8 cellular contexts compared by ENCODE assay signal in genomic region chr12:2944401-2945047, GRCh38. TPM values are rescaled to one million over a fixed set of nuclear protein-coding genes. Genes with fewer than 3 reads are reported as not detected.
DNase-seq lines count a peak whose midpoint lies in the region; ATAC-seq and TF ChIP-seq lines count a peak whose summit lies in the region.

No MANE protein-coding gene starts in this region.

- intact Hi-C loops in heart right ventricle (cut with DNase I), result loop anchor here in 7 of 10 donors (5.0 to 10.0 kb wide), 5 partner anchors 52 to 90 kb away; partner anchors contain the start of genes TEX52 (in 1 of the 7) and TULP3 (in 1 of the 7)
- intact Hi-C loops in sciatic nerve (cut with DNase I), result no loop called here

- H2AFZ ChIP-seq in H9 (ENCODE audit: low read length), result no peak overlapping the region

- H4K91ac ChIP-seq in H9 (ENCODE audit: insufficient read length, low read depth, low read length), result no peak overlapping the region

- no peak overlapping the region for H2BK5ac ChIP-seq in H9 (ENCODE audit: insufficient read length, low read length)

- H3K36me3 Mint-ChIP-seq in H9 (ENCODE audit: insufficient read depth in 1 of 3, low read depth in 3 of 3), result peaks cover 0 to 11% (median 10%) of the 10 kb centered on the region in 3 experiments; a peak in 5 of 7 replicates
- no peaks in the 10 kb centered on the region for H3K36me3 Mint-ChIP-seq in activated naive CD4-positive, alpha-beta T cell treated with anti-CD3 and anti-CD28 coated beads, Interleukin-2, amount 50 U/mL, for 72 hours

- H3K4me3 Mint-ChIP-seq in H9, result no peak overlapping the region

- TF ChIP-seq CTCF in AG09309 (IDR thresholded peaks at IDR 0.05; ENCODE audit: control insufficient read depth, insufficient read depth, low read depth, low read length, missing control alignments) (peak; percentile 77), H9 (conservative IDR thresholded peaks at IDR 0.05) (peak; percentile 93), RWPE2 (IDR thresholded peaks at IDR 0.05; ENCODE audit: poor library complexity, severe bottlenecking) (peak; percentile 88), heart right ventricle (IDR thresholded peaks at IDR 0.05) (peak; percentile 47 to 78 (median 68))

- no peak overlapping the region for H3K23ac ChIP-seq in H9 (ENCODE audit: insufficient read length, low read depth, low read length)

- ATAC-seq in RWPE2 (ENCODE audit: low read depth) (peak; percentile 71), heart right ventricle (peak; percentile 47 to 91 (median 70)), sciatic nerve (peak; percentile 39), HG02623 (IDR thresholded peaks at IDR 0.05; ENCODE audit: unreplicated experiment) (no peak), GM21360 (IDR thresholded peaks at IDR 0.05; ENCODE audit: unreplicated experiment) (no peak)
- peak; percentile 85 to 87 for ATAC-seq in activated naive CD4-positive, alpha-beta T cell treated with anti-CD3 and anti-CD28 coated beads, Interleukin-2, amount 50 U/mL, for 72 hours

- DNase-seq in AG09309 (ENCODE audit: low read depth), result no peak
- peak; percentile 94 for DNase-seq in H9
- no peak for DNase-seq in RWPE2 (ENCODE audit: low spot score)
- peak; percentile 59 to 75 for DNase-seq in activated naive CD4-positive, alpha-beta T cell treated with anti-CD3 and anti-CD28 coated beads, Interleukin-2, amount 50 U/mL, for 72 hours (ENCODE audit: low spot score in 2 of 2)
- DNase-seq in heart right ventricle, result peak; percentile 27 to 38
- peak; percentile 67 for DNase-seq in sciatic nerve (ENCODE audit: low spot score)

- H3K79me2 ChIP-seq in H9 (ENCODE audit: insufficient read depth, low read length), result no peaks in the 10 kb centered on the region

- H3K23me2 ChIP-seq in H9 (ENCODE audit: insufficient read length, low read depth, low read length, poor library complexity, severe bottlenecking), result no peaks in the 10 kb centered on the region

- no CpG with 5 or more reads among the region's 24 CpGs for WGBS in H9 (ENCODE audit: extremely low coverage, insufficient read length, low lambda C conversion rate)
- WGBS in heart right ventricle, 2 donors, result 29% methylated on average over 24 of the region's 24 CpGs

- no peaks in the 10 kb centered on the region for H4K20me1 ChIP-seq in H9 (ENCODE audit: control insufficient read depth, insufficient read depth, insufficient read length)

- H4K8ac ChIP-seq in H9 (replicated peaks; ENCODE audit: insufficient read length, low read depth, low read length), result no peak overlapping the region

- no peaks in the 10 kb centered on the region for H3K79me1 ChIP-seq in H9 (ENCODE audit: insufficient read depth, low read depth, low read length, poor library complexity, severe bottlenecking)

- H3K9me3 ChIP-seq in H9 (ENCODE audit: control insufficient read depth, low read depth, low read length) (no peaks in the 10 kb centered on the region), RWPE2 (ENCODE audit: severe bottlenecking) (no peaks in the 10 kb centered on the region), heart right ventricle (no peaks in the 10 kb centered on the region)

- H3K4me2 ChIP-seq in H9 (ENCODE audit: insufficient read depth, insufficient read length, low read length), result no peak overlapping the region

- no peak overlapping the region for H4K5ac ChIP-seq in H9 (ENCODE audit: insufficient read length, low read depth, low read length)

- H3K27ac Mint-ChIP-seq in H9, result no peak overlapping the region; a peak in 1 of 7 replicates
- no peak overlapping the region for H3K27ac Mint-ChIP-seq in activated naive CD4-positive, alpha-beta T cell treated with anti-CD3 and anti-CD28 coated beads, Interleukin-2, amount 50 U/mL, for 72 hours

- H3K36me3 ChIP-seq in RWPE2 (ENCODE audit: low read depth) (0 out of 2 replicates have a peak, but pooled peaks cover 4% of the 10 kb centered on the region), heart right ventricle (peaks cover 0 to 24% (median 0%) of the 10 kb centered on the region in 9 donors)

- no peak overlapping the region for H3T11ph ChIP-seq in H9 (ENCODE audit: low read length)

- peaks cover 4 to 9% of the 10 kb centered on the region in 2 experiments; a peak in 2 of 4 replicates for H3K4me1 Mint-ChIP-seq in H9

- H2BK15ac ChIP-seq in H9 (ENCODE audit: low read depth, low read length), result no peak overlapping the region

- no peak overlapping the region for H2BK120ac ChIP-seq in H9 (ENCODE audit: low read depth, low read length, poor library complexity, severe bottlenecking)

- H3K56ac ChIP-seq in H9 (ENCODE audit: insufficient read length, low read depth, low read length), result no peak overlapping the region

- H3K27me3 Mint-ChIP-seq in H9 (ENCODE audit: low read depth), result peaks cover 4% of the 10 kb centered on the region

- H2AK5ac ChIP-seq in H9 (ENCODE audit: insufficient read length, low read length), result no peak overlapping the region

- H3K4ac ChIP-seq in H9 (ENCODE audit: low read depth, low read length), result no peak overlapping the region

- no peak overlapping the region for H3K14ac ChIP-seq in H9 (ENCODE audit: insufficient read depth, low read length)

- no peak overlapping the region for H2BK20ac ChIP-seq in H9 (ENCODE audit: low read depth, low read length, poor library complexity, severe bottlenecking)

- no peak overlapping the region for H3K18ac ChIP-seq in H9 (ENCODE audit: insufficient read length, low read depth, low read length)

- no peak overlapping the region for H3K27ac ChIP-seq in H9 (ENCODE audit: insufficient read length, low read depth, low read length)
- no peak overlapping the region for H3K27ac ChIP-seq in RWPE2 (ENCODE audit: poor library complexity, severe bottlenecking)
- no peak overlapping the region for H3K27ac ChIP-seq in heart right ventricle

- H3K9ac ChIP-seq in H9 (ENCODE audit: extremely low read depth, insufficient read length, low read length), result no peak overlapping the region

- H3K27me3 ChIP-seq in H9 (ENCODE audit: insufficient read depth, low read length) (no peaks in the 10 kb centered on the region), RWPE2 (ENCODE audit: insufficient read depth, poor library complexity, severe bottlenecking) (no peaks in the 10 kb centered on the region), heart right ventricle (no peaks in the 10 kb centered on the region)

- no peaks in the 10 kb centered on the region; a peak in 1 of 5 replicates for H3K9me3 Mint-ChIP-seq in H9
- H3K9me3 Mint-ChIP-seq in activated naive CD4-positive, alpha-beta T cell treated with anti-CD3 and anti-CD28 coated beads, Interleukin-2, amount 50 U/mL, for 72 hours, result no peaks in the 10 kb centered on the region

- no peak overlapping the region for H2BK12ac ChIP-seq in H9 (ENCODE audit: insufficient read length, low read depth, low read length)

- H3K4me1 ChIP-seq in H9 (ENCODE audit: insufficient read depth, low read length), result no peaks in the 10 kb centered on the region
- H3K4me1 ChIP-seq in RWPE2 (ENCODE audit: insufficient read depth, poor library complexity, severe bottlenecking), result no peaks in the 10 kb centered on the region
- H3K4me1 ChIP-seq in heart right ventricle, result peaks cover 0 to 10% (median 6%) of the 10 kb centered on the region in 9 donors

- no peak overlapping the region for H3K4me3 ChIP-seq in AG09309 (ENCODE audit: control insufficient read depth, low read depth, low read length)
- H3K4me3 ChIP-seq in RWPE2 (ENCODE audit: severe bottlenecking), result no peak overlapping the region
- H3K4me3 ChIP-seq in heart right ventricle, result no peak overlapping the region

RNA-seq across cellular contexts. Expression of gene TEAD4, which starts 14.7 kb away (rescaled TPM):
- total RNA-seq in H9 (2021) (127 and 133 TPM in 2 replicates), heart right ventricle (10 to 100 TPM in 6 of 10 donors, 1 to 10 TPM in 4; 4.7 to 37.5 (median 11.4) TPM), sciatic nerve (30.1 TPM)
- total RNA-seq in activated naive CD4-positive, alpha-beta T cell treated with anti-CD3 and anti-CD28 coated beads, Interleukin-2, amount 50 U/mL, for 72 hours, result 1 to 10 TPM in 1 of 2 donors, under 1 TPM in 1; 0.32 to 8.3 TPM
- 10 to 100 TPM in 1 of 2 donors, 1 to 10 TPM in 1; 7.6 to 45.6 TPM for polyA plus RNA-seq in heart right ventricle

RNA-seq across cellular contexts. Expression of gene TULP3, which starts 53.8 kb away (rescaled TPM):
- total RNA-seq in H9 (2021) (21.4 and 22.3 TPM in 2 replicates), heart right ventricle (1 to 10 TPM; 4.0 to 7.3 (median 4.6) TPM), sciatic nerve (38.8 TPM)
- 1 to 10 TPM; 4.9 to 7.3 TPM for total RNA-seq in activated naive CD4-positive, alpha-beta T cell treated with anti-CD3 and anti-CD28 coated beads, Interleukin-2, amount 50 U/mL, for 72 hours
- polyA plus RNA-seq in heart right ventricle, result 1 to 10 TPM; 5.0 to 5.9 TPM

Comparison
In these comparisons a context has a peak if more than half of its experiments do, and no peak if none do; other contexts are left out.
1. DNase-seq: peak in H9 (single experiment), activated naive CD4-positive, alpha-beta T cell treated with anti-CD3 and anti-CD28 coated beads, Interleukin-2, amount 50 U/mL, for 72 hours (2 of 2), heart right ventricle (2 of 2) and sciatic nerve (single experiment); none in AG09309 (single experiment) and RWPE2 (single experiment).
2. ATAC-seq: peak in RWPE2 (single experiment), activated naive CD4-positive, alpha-beta T cell treated with anti-CD3 and anti-CD28 coated beads, Interleukin-2, amount 50 U/mL, for 72 hours (2 of 2), heart right ventricle (8 of 8) and sciatic nerve (single experiment); none in HG02623 (single experiment) and GM21360 (single experiment).
3. Peak in every context shown above with its lines, with median percentiles within 50 percentile points of each other: CTCF ChIP-seq.